10 cellular contexts compared by ENCODE assay signal in genomic region chr6:39225946-39226437, GRCh38. TPM values are rescaled to one million over a fixed set of nuclear protein-coding genes. Genes with fewer than 3 reads are reported as not detected.
DNase-seq lines count a peak whose midpoint lies in the region; ATAC-seq and TF ChIP-seq lines count a peak whose summit lies in the region.
"Had no signal": no experiment of that assay in that cellular context is flagged by ENCODE, and none has a peak within 500 bp of the region (broad histone marks: within the 10 kb centered on the region; RNA-seq: fewer than 3 reads in every experiment).

No MANE protein-coding gene starts in this region.

- H3K9me2 ChIP-seq in MM.1S (replicated peaks; ENCODE audit: insufficient read depth, low read length) = no peaks in the 10 kb centered on the region

- peak; percentile 56 for ATAC-seq in activated naive CD8-positive, alpha-beta T cell treated with anti-CD3 and anti-CD28 coated beads, Interleukin-2, amount 50 U/mL, for 24 hours
- ATAC-seq in GM18498 (IDR thresholded peaks at IDR 0.05; ENCODE audit: unreplicated experiment) = no peak

- H3K4me3 ChIP-seq in MM.1S (ENCODE audit: low read length) = no peak overlapping the region

- H3K4me3 Mint-ChIP-seq in activated naive CD8-positive, alpha-beta T cell treated with anti-CD3 and anti-CD28 coated beads, Interleukin-2, amount 50 U/mL, for 24 hours = peak overlapping the region; percentile 83
- H3K4me3 Mint-ChIP-seq in chondrocyte (ENCODE audit: unreplicated experiment) = no peak overlapping the region

- H2AFZ ChIP-seq in MM.1S (ENCODE audit: low read length) = no peak overlapping the region

- TF ChIP-seq CTCF in chondrocyte (IDR thresholded peaks at IDR 0.05) (no peak), MM.1S (IDR thresholded peaks at IDR 0.05; ENCODE audit: low read length) (no peak)

- no peaks in the 10 kb centered on the region for H3K4me1 ChIP-seq in MM.1S (ENCODE audit: low read length)

- no peaks in the 10 kb centered on the region for H3K36me3 ChIP-seq in MM.1S (replicated peaks; ENCODE audit: insufficient read depth, low read length)

- H3K27me3 ChIP-seq in MM.1S (replicated peaks; ENCODE audit: insufficient read depth, low read length) = no peaks in the 10 kb centered on the region

- peaks cover 6% of the 10 kb centered on the region for H3K9me3 Mint-ChIP-seq in activated naive CD8-positive, alpha-beta T cell treated with anti-CD3 and anti-CD28 coated beads, Interleukin-2, amount 50 U/mL, for 24 hours
- H3K9me3 Mint-ChIP-seq in chondrocyte (ENCODE audit: low read depth) = peaks cover 4% of the 10 kb centered on the region

- H3K27me3 Mint-ChIP-seq in activated naive CD8-positive, alpha-beta T cell treated with anti-CD3 and anti-CD28 coated beads, Interleukin-2, amount 50 U/mL, for 24 hours = peaks cover 3% of the 10 kb centered on the region
- peaks cover 48% of the 10 kb centered on the region for H3K27me3 Mint-ChIP-seq in chondrocyte (ENCODE audit: low read depth)

- H3F3A ChIP-seq in MM.1S (ENCODE audit: insufficient read depth, low read length) = no peaks in the 10 kb centered on the region

- no peaks in the 10 kb centered on the region for H3K9me3 ChIP-seq in MM.1S (replicated peaks; ENCODE audit: insufficient read depth, low read length)

- H3K36me3 Mint-ChIP-seq in activated naive CD8-positive, alpha-beta T cell treated with anti-CD3 and anti-CD28 coated beads, Interleukin-2, amount 50 U/mL, for 24 hours (ENCODE audit: low read depth) = peaks cover 56% of the 10 kb centered on the region
- H3K36me3 Mint-ChIP-seq in chondrocyte (ENCODE audit: low read depth) = peaks cover 3% of the 10 kb centered on the region

- H3K79me2 ChIP-seq in MM.1S (ENCODE audit: low read length) = no peaks in the 10 kb centered on the region

- no peak overlapping the region for H3K4me2 ChIP-seq in MM.1S (ENCODE audit: low read depth, low read length)

- H3K9ac ChIP-seq in MM.1S (ENCODE audit: low read length) = no peak overlapping the region

- no peak overlapping the region for H3K27ac ChIP-seq in MM.1S (ENCODE audit: low read length)

- H3K4me1 Mint-ChIP-seq in activated naive CD8-positive, alpha-beta T cell treated with anti-CD3 and anti-CD28 coated beads, Interleukin-2, amount 50 U/mL, for 24 hours = peaks cover 69% of the 10 kb centered on the region
- peaks cover 14% of the 10 kb centered on the region for H3K4me1 Mint-ChIP-seq in chondrocyte (ENCODE audit: low read depth)

- peak overlapping the region; percentile 82 for H3K27ac Mint-ChIP-seq in activated naive CD8-positive, alpha-beta T cell treated with anti-CD3 and anti-CD28 coated beads, Interleukin-2, amount 50 U/mL, for 24 hours
- H3K27ac Mint-ChIP-seq in chondrocyte (ENCODE audit: unreplicated experiment) = no peak overlapping the region

- DNase-seq in GDM1 (lab: John Stamatoyannopoulos, UW) (peak; percentile 50), SKM-1 treated with dmso at 0.1 percent for 144 hours (lab: John Stamatoyannopoulos, UW; ENCODE audit: unreplicated experiment) (peak; percentile 93), chondrocyte (ENCODE audit: low spot score) (no peak), NCI-H146 (lab: John Stamatoyannopoulos, UW) (no peak), MM.1S (no peak)
- peak; percentile 69 for DNase-seq in activated naive CD8-positive, alpha-beta T cell treated with anti-CD3 and anti-CD28 coated beads, Interleukin-2, amount 50 U/mL, for 24 hours
- peak; percentile 57 for DNase-seq in stimulated activated CD4-positive, alpha-beta T cell treated with anti-CD3 and anti-CD28 coated beads, Interleukin-1b, Interleukin-23, amount 100 ng/mL, for 48 hours
- DNase-seq: DMS79 treated with DMSO at 0.1 percent for 48 hours, NCI-H345 had no signal

- H4K20me1 ChIP-seq in MM.1S (ENCODE audit: insufficient read depth, low read length) = no peaks in the 10 kb centered on the region

RNA-seq across cellular contexts. Expression of gene KCNK5, which starts 3.3 kb away (rescaled TPM):
- total RNA-seq in chondrocyte = not detected in 3 replicates

Comparison
In these comparisons a context has a peak if more than half of its experiments do, and no peak if none do; other contexts are left out.
1. DNase-seq: peak in GDM1 (single experiment), SKM-1 treated with dmso at 0.1 percent for 144 hours (single experiment), activated naive CD8-positive, alpha-beta T cell treated with anti-CD3 and anti-CD28 coated beads, Interleukin-2, amount 50 U/mL, for 24 hours (single experiment) and stimulated activated CD4-positive, alpha-beta T cell treated with anti-CD3 and anti-CD28 coated beads, Interleukin-1b, Interleukin-23, amount 100 ng/mL, for 48 hours (single experiment); none in chondrocyte (single experiment), NCI-H146 (single experiment) and MM.1S (single experiment).